In genomic region chr6:148261470-148261869, GRCh38 we compare ENCODE assay signal across 20 cellular contexts.
"Had no signal": no experiment of that assay in that cellular context is flagged by ENCODE, and none has a peak within 500 bp of the region (broad histone marks: within the 10 kb centered on the region; RNA-seq: fewer than 3 reads in every experiment).

No MANE protein-coding gene starts in this region.

- H3K27ac ChIP-seq: heart left ventricle, neutrophil, psoas muscle, spleen, tibial artery, upper lobe of left lung, uterus had no signal

- H3K4me3 Mint-ChIP-seq: naive thymus-derived CD4-positive, alpha-beta T cell; nephron progenitor cell; stimulated activated memory B cell treated with anti-CD40 and anti-IgM and Interleukin-4, amounts not matched to agents 10 μg/mL and 1 μg/mL and 100 μg/mL, for 72 hours; stimulated activated naive CD8-positive, alpha-beta T cell treated with anti-CD3 and anti-CD28 coated beads, Interleukin-15, Interleukin-2, amounts not matched to agents 100 ng/mL and 50 ng/mL, for 24 hours had no signal

- H3K9me3 Mint-ChIP-seq: stimulated activated memory B cell treated with anti-CD40 and anti-IgM and Interleukin-4, amounts not matched to agents 10 μg/mL and 1 μg/mL and 100 μg/mL, for 72 hours; stimulated activated naive CD8-positive, alpha-beta T cell treated with anti-CD3 and anti-CD28 coated beads, Interleukin-15, Interleukin-2, amounts not matched to agents 100 ng/mL and 50 ng/mL, for 24 hours had no signal

- H3K27me3 ChIP-seq: heart left ventricle, neutrophil, spleen, tibial artery, upper lobe of left lung, uterus had no signal

- H3K36me3 ChIP-seq: heart left ventricle, neutrophil, spleen, tibial artery, upper lobe of left lung, uterus had no signal

- H3K4me3 ChIP-seq: heart left ventricle, psoas muscle, spleen, tibial artery, upper lobe of left lung, uterus had no signal

- H3K4me1 Mint-ChIP-seq: naive thymus-derived CD4-positive, alpha-beta T cell; stimulated activated memory B cell treated with anti-CD40 and anti-IgM and Interleukin-4, amounts not matched to agents 10 μg/mL and 1 μg/mL and 100 μg/mL, for 72 hours had no signal

- H3K36me3 Mint-ChIP-seq: naive thymus-derived CD4-positive, alpha-beta T cell; stimulated activated memory B cell treated with anti-CD40 and anti-IgM and Interleukin-4, amounts not matched to agents 10 μg/mL and 1 μg/mL and 100 μg/mL, for 72 hours had no signal

- ATAC-seq: heart left ventricle; left lobe of liver; naive thymus-derived CD4-positive, alpha-beta T cell; psoas muscle; sciatic nerve; stimulated activated memory B cell treated with anti-CD40 and anti-IgM and Interleukin-4, amounts not matched to agents 10 μg/mL and 1 μg/mL and 100 μg/mL, for 72 hours had no signal

- DNase-seq: effector CD4-positive, alpha-beta T cell; heart left ventricle; hippocampal formation; mammary epithelial cell; naive thymus-derived CD4-positive, alpha-beta T cell; nephron progenitor cell; psoas muscle; retina; spleen; stimulated activated CD4-positive, alpha-beta T cell treated with anti-CD3 and anti-CD28 coated beads, Interleukin-15, amount 100 ng/mL, for 24 hours; stimulated activated CD4-positive, alpha-beta T cell treated with anti-CD3 and anti-CD28 coated beads, Interleukin-1b, Interleukin-23, amount 100 ng/mL, for 48 hours; stimulated activated CD4-positive, alpha-beta T cell treated with anti-CD3 and anti-CD28 coated beads, Interleukin-4, amount 100 ng/mL, for 24 hours; tibial artery; upper lobe of left lung; uterus had no signal

- H3K4me1 ChIP-seq: heart left ventricle, psoas muscle, spleen, upper lobe of left lung, uterus had no signal

- H3K27ac Mint-ChIP-seq: naive thymus-derived CD4-positive, alpha-beta T cell; nephron progenitor cell; stimulated activated memory B cell treated with anti-CD40 and anti-IgM and Interleukin-4, amounts not matched to agents 10 μg/mL and 1 μg/mL and 100 μg/mL, for 72 hours; stimulated activated naive CD8-positive, alpha-beta T cell treated with anti-CD3 and anti-CD28 coated beads, Interleukin-15, Interleukin-2, amounts not matched to agents 100 ng/mL and 50 ng/mL, for 24 hours had no signal

- H3K9me3 ChIP-seq: heart left ventricle, neutrophil, psoas muscle, spleen, upper lobe of left lung, uterus had no signal
